1 cellular context compared by ENCODE assay signal in genomic region chr10:100736809-100737358, GRCh38.
TF ChIP-seq lines count a peak whose summit lies in the region.

No MANE protein-coding gene starts in this region.

TF ChIP-seq in GM23338, 12 proteins besides CTCF, POLR2A, EP300 and RAD21 (continued from another document):
- TF ChIP-seq ZNF462 (CRISPR knock-in tag; IDR thresholded peaks at IDR 0.05) (no peak), POLR2AphosphoS5 (IDR thresholded peaks at IDR 0.05; ENCODE audit: low read depth) (no peak), ZNF114 (CRISPR knock-in tag; IDR thresholded peaks at IDR 0.05) (no peak)
